In the genomic region with DNA sequence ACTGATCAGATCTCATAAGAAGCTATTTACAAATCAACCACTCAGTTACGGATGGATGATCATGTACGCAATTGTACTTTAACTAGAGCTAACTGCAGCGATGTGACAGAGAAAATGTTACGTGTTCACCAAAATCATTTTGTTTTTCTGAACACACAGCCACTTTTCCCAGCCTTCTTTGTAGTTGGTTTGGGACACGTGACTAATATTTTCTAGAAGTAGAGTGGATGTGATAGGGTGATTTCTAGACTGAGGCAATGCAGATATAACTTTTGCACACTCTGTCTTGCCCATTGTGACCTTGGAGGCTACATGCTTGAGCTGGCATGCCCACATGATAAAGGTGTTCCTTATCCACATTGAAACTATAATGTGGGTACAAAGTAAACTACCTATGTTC, we compare ENCODE assay signal across 2 cellular contexts.
TF ChIP-seq lines count a peak whose summit lies in the region.

No MANE protein-coding gene starts in this region.

TF ChIP-seq in A549, 52 proteins besides CTCF, POLR2A, EP300 and RAD21 (continued from another document):
- TF ChIP-seq, protein P1, sequence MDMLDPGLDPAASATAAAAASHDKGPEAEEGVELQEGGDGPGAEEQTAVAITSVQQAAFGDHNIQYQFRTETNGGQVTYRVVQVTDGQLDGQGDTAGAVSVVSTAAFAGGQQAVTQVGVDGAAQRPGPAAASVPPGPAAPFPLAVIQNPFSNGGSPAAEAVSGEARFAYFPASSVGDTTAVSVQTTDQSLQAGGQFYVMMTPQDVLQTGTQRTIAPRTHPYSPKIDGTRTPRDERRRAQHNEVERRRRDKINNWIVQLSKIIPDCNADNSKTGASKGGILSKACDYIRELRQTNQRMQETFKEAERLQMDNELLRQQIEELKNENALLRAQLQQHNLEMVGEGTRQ (IDR thresholded peaks at IDR 0.05), result peak; percentile 24; the same call in 1 of the 2 replicates

TF ChIP-seq in K562, 482 proteins besides CTCF, POLR2A, EP300 and RAD21 (continued from another document):
- TF ChIP-seq, protein P2, sequence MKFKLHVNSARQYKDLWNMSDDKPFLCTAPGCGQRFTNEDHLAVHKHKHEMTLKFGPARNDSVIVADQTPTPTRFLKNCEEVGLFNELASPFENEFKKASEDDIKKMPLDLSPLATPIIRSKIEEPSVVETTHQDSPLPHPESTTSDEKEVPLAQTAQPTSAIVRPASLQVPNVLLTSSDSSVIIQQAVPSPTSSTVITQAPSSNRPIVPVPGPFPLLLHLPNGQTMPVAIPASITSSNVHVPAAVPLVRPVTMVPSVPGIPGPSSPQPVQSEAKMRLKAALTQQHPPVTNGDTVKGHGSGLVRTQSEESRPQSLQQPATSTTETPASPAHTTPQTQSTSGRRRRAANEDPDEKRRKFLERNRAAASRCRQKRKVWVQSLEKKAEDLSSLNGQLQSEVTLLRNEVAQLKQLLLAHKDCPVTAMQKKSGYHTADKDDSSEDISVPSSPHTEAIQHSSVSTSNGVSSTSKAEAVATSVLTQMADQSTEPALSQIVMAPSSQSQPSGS (CRISPR knock-in tag; IDR thresholded peaks at IDR 0.05), result no peak
- TF ChIP-seq, protein P3, sequence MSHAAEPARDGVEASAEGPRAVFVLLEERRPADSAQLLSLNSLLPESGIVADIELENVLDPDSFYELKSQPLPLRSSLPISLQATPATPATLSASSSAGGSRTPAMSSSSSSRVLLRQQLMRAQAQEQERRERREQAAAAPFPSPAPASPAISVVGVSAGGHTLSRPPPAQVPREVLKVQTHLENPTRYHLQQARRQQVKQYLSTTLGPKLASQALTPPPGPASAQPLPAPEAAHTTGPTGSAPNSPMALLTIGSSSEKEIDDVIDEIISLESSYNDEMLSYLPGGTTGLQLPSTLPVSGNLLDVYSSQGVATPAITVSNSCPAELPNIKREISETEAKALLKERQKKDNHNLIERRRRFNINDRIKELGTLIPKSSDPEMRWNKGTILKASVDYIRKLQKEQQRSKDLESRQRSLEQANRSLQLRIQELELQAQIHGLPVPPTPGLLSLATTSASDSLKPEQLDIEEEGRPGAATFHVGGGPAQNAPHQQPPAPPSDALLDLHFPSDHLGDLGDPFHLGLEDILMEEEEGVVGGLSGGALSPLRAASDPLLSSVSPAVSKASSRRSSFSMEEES (CRISPR knock-in tag; IDR thresholded peaks at IDR 0.05), result peak; percentile 95
- TF ChIP-seq TOE1 (IDR thresholded peaks at IDR 0.05; ENCODE audit: borderline replicate concordance), result peak; percentile 67; the same call in 1 of the 2 replicates
- TF ChIP-seq TOE1 (CRISPR knock-in tag; IDR thresholded peaks at IDR 0.05; ENCODE audit: borderline replicate concordance, low read depth), result no peak
- no peak for TF ChIP-seq ZNF785 (CRISPR knock-in tag; IDR thresholded peaks at IDR 0.05)
- TF ChIP-seq RBFOX2 (IDR thresholded peaks at IDR 0.05; ENCODE audit: low read depth, low read length), result no peak
- no peak for TF ChIP-seq EWSR1 (IDR thresholded peaks at IDR 0.05; ENCODE audit: borderline replicate concordance, low read depth, partially characterized antibody)
- TF ChIP-seq ZNF695 (CRISPR knock-in tag; IDR thresholded peaks at IDR 0.05), result no peak
- TF ChIP-seq RAD51 (IDR thresholded peaks at IDR 0.05; ENCODE audit: borderline replicate concordance, low read depth), result peak; percentile 84
- no peak for TF ChIP-seq ZNF324 (CRISPR knock-in tag; IDR thresholded peaks at IDR 0.05)
- TF ChIP-seq, protein P4, sequence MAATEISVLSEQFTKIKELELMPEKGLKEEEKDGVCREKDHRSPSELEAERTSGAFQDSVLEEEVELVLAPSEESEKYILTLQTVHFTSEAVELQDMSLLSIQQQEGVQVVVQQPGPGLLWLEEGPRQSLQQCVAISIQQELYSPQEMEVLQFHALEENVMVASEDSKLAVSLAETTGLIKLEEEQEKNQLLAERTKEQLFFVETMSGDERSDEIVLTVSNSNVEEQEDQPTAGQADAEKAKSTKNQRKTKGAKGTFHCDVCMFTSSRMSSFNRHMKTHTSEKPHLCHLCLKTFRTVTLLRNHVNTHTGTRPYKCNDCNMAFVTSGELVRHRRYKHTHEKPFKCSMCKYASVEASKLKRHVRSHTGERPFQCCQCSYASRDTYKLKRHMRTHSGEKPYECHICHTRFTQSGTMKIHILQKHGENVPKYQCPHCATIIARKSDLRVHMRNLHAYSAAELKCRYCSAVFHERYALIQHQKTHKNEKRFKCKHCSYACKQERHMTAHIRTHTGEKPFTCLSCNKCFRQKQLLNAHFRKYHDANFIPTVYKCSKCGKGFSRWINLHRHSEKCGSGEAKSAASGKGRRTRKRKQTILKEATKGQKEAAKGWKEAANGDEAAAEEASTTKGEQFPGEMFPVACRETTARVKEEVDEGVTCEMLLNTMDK (IDR thresholded peaks at IDR 0.05; ENCODE audit: borderline replicate concordance, insufficient read depth, low read depth, low read length, poor library complexity, severe bottlenecking), result no peak
